ENCODE assay signal across 1 cellular context in genomic region chr14:92464716-92465115, GRCh38.
TF ChIP-seq lines count a peak whose summit lies in the region.

No MANE protein-coding gene starts in this region.

TF ChIP-seq in IMR-90, 13 proteins besides CTCF, POLR2A, EP300 and RAD21:
- TF ChIP-seq CHD1 (IDR thresholded peaks at IDR 0.05; ENCODE audit: low read depth, low read length) (no peak), RFX5 (IDR thresholded peaks at IDR 0.05; ENCODE audit: low read depth, low read length) (no peak), MAFK (IDR thresholded peaks at IDR 0.05; ENCODE audit: low read depth, low read length) (no peak), USF2 (IDR thresholded peaks at IDR 0.05; ENCODE audit: low read depth, low read length) (no peak), ELK1 (IDR thresholded peaks at IDR 0.05; ENCODE audit: borderline replicate concordance, low read depth, low read length) (no peak), NFE2L2 (IDR thresholded peaks at IDR 0.05; ENCODE audit: low read depth, low read length) (no peak), MAZ (IDR thresholded peaks at IDR 0.05; ENCODE audit: borderline replicate concordance, low read depth, low read length) (no peak)
